37 cellular contexts compared by ENCODE assay signal in the genomic region with DNA sequence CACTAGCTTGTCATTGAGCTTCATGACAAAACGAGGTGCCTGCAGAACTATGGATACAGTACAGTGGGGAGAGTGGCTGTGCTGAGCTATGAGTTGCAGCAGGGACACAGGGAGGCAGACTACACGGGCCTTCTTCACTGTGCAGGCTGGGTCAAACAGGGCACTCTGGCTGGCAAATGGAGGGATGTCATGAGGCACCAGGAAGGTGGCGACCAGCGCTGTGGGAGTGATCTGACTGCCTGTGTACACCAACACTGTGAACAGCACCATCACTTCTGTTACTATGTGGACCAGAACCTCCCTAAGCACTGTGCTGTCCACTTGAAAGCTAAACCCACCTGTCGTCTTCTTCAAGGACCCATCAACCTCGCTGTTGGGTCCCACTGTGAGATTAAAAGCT. TPM values are rescaled to one million over a fixed set of nuclear protein-coding genes. Genes with fewer than 3 reads are reported as not detected.
DNase-seq lines count a peak whose midpoint lies in the region; ATAC-seq and TF ChIP-seq lines count a peak whose summit lies in the region.
"Had no signal": no experiment of that assay in that cellular context is flagged by ENCODE, and none has a peak within 500 bp of the region (broad histone marks: within the 10 kb centered on the region; RNA-seq: fewer than 3 reads in every experiment).

No MANE protein-coding gene starts in this region.

- ATAC-seq in activated T-cell treated with anti-CD3 and anti-CD28 coated beads, Interleukin-2, amount 50 U/mL, for 4 hours = no peak
- ATAC-seq in HG03571 (IDR thresholded peaks at IDR 0.05; ENCODE audit: unreplicated experiment) (no peak), HG02623 (IDR thresholded peaks at IDR 0.05; ENCODE audit: unreplicated experiment) (no peak), HG03280 (IDR thresholded peaks at IDR 0.05; ENCODE audit: unreplicated experiment) (no peak)
- ATAC-seq: A549; CD8-positive, alpha-beta T cell had no signal

- DNase-seq in activated T-cell treated with anti-CD3 and anti-CD28 coated beads, Interleukin-2, amount 50 U/mL, for 24 hours = peak; percentile 7
- no peak for DNase-seq in activated T-cell treated with anti-CD3 and anti-CD28 coated beads, Interleukin-2, amount 50 U/mL, for 4 hours
- DNase-seq in mesenteric fat pad (ENCODE audit: low spot score) (peak; percentile 59), osteoblast (ENCODE audit: insufficient read length, low spot score, missing footprints) (peak; percentile 78)
- DNase-seq: 8988T; ACHN; BE2C; C1 segment of cervical spinal cord; Caco-2; Calu3; CD4-positive, alpha-beta memory T cell; CD4-positive, alpha-beta T cell; CD4-positive, CD25-positive, alpha-beta regulatory T cell; CD8-positive, alpha-beta memory T cell; CD8-positive, alpha-beta T cell; COR-L47; DMS 273 treated with DMSO at 0.1 percent for 48 hours; DMS153; DMS53; DMS79; DMS79 treated with DMSO at 0.1 percent for 48 hours; DND-41; EL had no signal

- no peak overlapping the region for H3K4me3 Mint-ChIP-seq in activated T-cell treated with anti-CD3 and anti-CD28 coated beads, Interleukin-2, amount 50 U/mL, for 24 hours
- no peak overlapping the region for H3K4me3 Mint-ChIP-seq in activated T-cell treated with anti-CD3 and anti-CD28 coated beads, Interleukin-2, amount 50 U/mL, for 4 hours
- H3K4me3 Mint-ChIP-seq: B cell; CD14-positive monocyte; CD4-positive, alpha-beta T cell; CD8-positive, alpha-beta T cell had no signal

- H3K27me3 ChIP-seq in neutrophil (peaks cover 23% of the 10 kb centered on the region), osteoblast (ENCODE audit: insufficient read depth, low read length) (peaks cover 27% of the 10 kb centered on the region)
- H3K27me3 ChIP-seq: BE2C; BLaER1; BLaER1 treated with 17β-estradiol and CSF1 and Interleukin-3, amounts not matched to agents 10 nM and 100 nM had no signal

- TF ChIP-seq CTCF in neutrophil (IDR thresholded peaks at IDR 0.05) = no peak
- no peak for TF ChIP-seq CTCF in osteoblast (IDR thresholded peaks at IDR 0.05; ENCODE audit: extremely low read depth, low read depth, low read length)

- H3K36me3 Mint-ChIP-seq in activated T-cell treated with anti-CD3 and anti-CD28 coated beads, Interleukin-2, amount 50 U/mL, for 24 hours (ENCODE audit: low read depth) = no peaks in the 10 kb centered on the region
- no peaks in the 10 kb centered on the region for H3K36me3 Mint-ChIP-seq in activated T-cell treated with anti-CD3 and anti-CD28 coated beads, Interleukin-2, amount 50 U/mL, for 4 hours (ENCODE audit: insufficient read depth)
- H3K36me3 Mint-ChIP-seq: CD4-positive, alpha-beta memory T cell; CD4-positive, CD25-positive, alpha-beta regulatory T cell; CD8-positive, alpha-beta T cell had no signal

- H3K36me3 ChIP-seq in neutrophil (no peaks in the 10 kb centered on the region), osteoblast (ENCODE audit: insufficient read depth, low read length) (no peaks in the 10 kb centered on the region)
- H3K36me3 ChIP-seq: BE2C, BLaER1 had no signal

- H3K27me3 Mint-ChIP-seq in activated T-cell treated with anti-CD3 and anti-CD28 coated beads, Interleukin-2, amount 50 U/mL, for 24 hours = peaks cover 71% of the 10 kb centered on the region
- peaks cover 47% of the 10 kb centered on the region for H3K27me3 Mint-ChIP-seq in activated T-cell treated with anti-CD3 and anti-CD28 coated beads, Interleukin-2, amount 50 U/mL, for 4 hours (ENCODE audit: low read depth)

- H3K27ac ChIP-seq in neutrophil (peak overlapping the region; percentile 78), osteoblast (ENCODE audit: low read depth, low read length) (no peak overlapping the region)
- H3K27ac ChIP-seq: 22Rv1; A549; BLaER1; BLaER1 treated with 17β-estradiol and CSF1 and Interleukin-3, amounts not matched to agents 10 nM and 100 nM; C4-2B had no signal

- no peak overlapping the region for H3K27ac Mint-ChIP-seq in activated T-cell treated with anti-CD3 and anti-CD28 coated beads, Interleukin-2, amount 50 U/mL, for 24 hours
- H3K27ac Mint-ChIP-seq: B cell; CD4-positive, alpha-beta memory T cell; CD4-positive, alpha-beta T cell; CD4-positive, CD25-positive, alpha-beta regulatory T cell; CD8-positive, alpha-beta T cell had no signal

- H3K4me1 Mint-ChIP-seq in activated T-cell treated with anti-CD3 and anti-CD28 coated beads, Interleukin-2, amount 50 U/mL, for 24 hours (ENCODE audit: low read depth) = peaks cover 5% of the 10 kb centered on the region
- peaks cover 4% of the 10 kb centered on the region for H3K4me1 Mint-ChIP-seq in activated T-cell treated with anti-CD3 and anti-CD28 coated beads, Interleukin-2, amount 50 U/mL, for 4 hours (ENCODE audit: low read depth)

- H3K4me3 ChIP-seq in neutrophil (ENCODE audit: low read depth in 1 of 2, low read length in 1 of 2) (no peak overlapping the region), osteoblast (ENCODE audit: insufficient read depth, low read length) (no peak overlapping the region)
- H3K4me3 ChIP-seq: A549; BLaER1; BLaER1 treated with 17β-estradiol and CSF1 and Interleukin-3, amounts not matched to agents 10 nM and 100 nM had no signal

- no peak overlapping the region for H2AFZ ChIP-seq in osteoblast (ENCODE audit: low read length)

- H3K4me1 ChIP-seq in neutrophil (ENCODE audit: control insufficient read depth in 1 of 2, insufficient read depth in 1 of 2, low read depth in 1 of 2, low read length in 1 of 2) (peaks cover 33 to 40% of the 10 kb centered on the region in 2 experiments), osteoblast (ENCODE audit: insufficient read depth, low read length) (no peaks in the 10 kb centered on the region)
- H3K4me1 ChIP-seq: A549, BE2C had no signal

- H3K9me3 ChIP-seq in neutrophil = no peaks in the 10 kb centered on the region
- peaks cover 2% of the 10 kb centered on the region for H3K9me3 ChIP-seq in osteoblast (ENCODE audit: low read depth, low read length)
- H3K9me3 ChIP-seq: BE2C had no signal

- H3K9me3 Mint-ChIP-seq in activated T-cell treated with anti-CD3 and anti-CD28 coated beads, Interleukin-2, amount 50 U/mL, for 24 hours = peaks cover 3% of the 10 kb centered on the region
- H3K9me3 Mint-ChIP-seq in activated T-cell treated with anti-CD3 and anti-CD28 coated beads, Interleukin-2, amount 50 U/mL, for 4 hours = no peaks in the 10 kb centered on the region
- H3K9me3 Mint-ChIP-seq: CD4-positive, alpha-beta T cell; CD8-positive, alpha-beta memory T cell had no signal

- no peaks in the 10 kb centered on the region for H4K20me1 ChIP-seq in osteoblast (ENCODE audit: insufficient read depth, low read length)
- H4K20me1 ChIP-seq: BLaER1; BLaER1 treated with 17β-estradiol and CSF1 and Interleukin-3, amounts not matched to agents 10 nM and 100 nM had no signal

- no peak overlapping the region for H3K4me2 ChIP-seq in osteoblast (ENCODE audit: insufficient read depth, low read length)
- H3K4me2 ChIP-seq: A549, BLaER1 had no signal

- no peaks in the 10 kb centered on the region for H3K79me2 ChIP-seq in osteoblast (ENCODE audit: insufficient read depth, low read length)

RNA-seq across cellular contexts. Expression of a gene that starts 3.1 kb away (rescaled TPM):
- total RNA-seq in activated T-cell treated with anti-CD3 and anti-CD28 coated beads, Interleukin-2, amount 50 U/mL, for 4 hours = not detected
- total RNA-seq in mesenteric fat pad = not detected
- not detected in 2 replicates for total RNA-seq in osteoblast
- total RNA-seq: A172; A673; B cell; Caco-2; CD4-positive, alpha-beta memory T cell; CD4-positive, alpha-beta T cell; CD4-positive, CD25-positive, alpha-beta regulatory T cell; CD8-positive, alpha-beta memory T cell; CD8-positive, alpha-beta T cell; Daoy had no signal

RNA-seq across cellular contexts. Expression of a gene that starts 7.8 kb away (rescaled TPM):
- total RNA-seq in activated T-cell treated with anti-CD3 and anti-CD28 coated beads, Interleukin-2, amount 50 U/mL, for 4 hours = 1 to 10 TPM; 5.5 to 6.0 (median 6.0) TPM
- total RNA-seq in mesenteric fat pad (39.4 TPM), osteoblast (25.6 and 29.3 TPM in 2 replicates)

RNA-seq across cellular contexts. Expression of a gene that starts 9.9 kb away (rescaled TPM):
- 10 to 100 TPM in 1 of 3 donors, 1 to 10 TPM in 2; 5.8 to 10.6 (median 8.9) TPM for total RNA-seq in activated T-cell treated with anti-CD3 and anti-CD28 coated beads, Interleukin-2, amount 50 U/mL, for 4 hours
- total RNA-seq in mesenteric fat pad (7.6 TPM), osteoblast (12.7 and 15.0 TPM in 2 replicates)

RNA-seq across cellular contexts. Expression of a gene that starts 36.6 kb away (rescaled TPM):
- total RNA-seq in activated T-cell treated with anti-CD3 and anti-CD28 coated beads, Interleukin-2, amount 50 U/mL, for 4 hours = 1 to 10 TPM; 2.2 to 3.7 (median 2.7) TPM
- total RNA-seq in mesenteric fat pad = 0.39 TPM
- 1.8 and 2.1 TPM in 2 replicates for total RNA-seq in osteoblast
